ENCODE assay signal across 8 cellular contexts in the genomic region with DNA sequence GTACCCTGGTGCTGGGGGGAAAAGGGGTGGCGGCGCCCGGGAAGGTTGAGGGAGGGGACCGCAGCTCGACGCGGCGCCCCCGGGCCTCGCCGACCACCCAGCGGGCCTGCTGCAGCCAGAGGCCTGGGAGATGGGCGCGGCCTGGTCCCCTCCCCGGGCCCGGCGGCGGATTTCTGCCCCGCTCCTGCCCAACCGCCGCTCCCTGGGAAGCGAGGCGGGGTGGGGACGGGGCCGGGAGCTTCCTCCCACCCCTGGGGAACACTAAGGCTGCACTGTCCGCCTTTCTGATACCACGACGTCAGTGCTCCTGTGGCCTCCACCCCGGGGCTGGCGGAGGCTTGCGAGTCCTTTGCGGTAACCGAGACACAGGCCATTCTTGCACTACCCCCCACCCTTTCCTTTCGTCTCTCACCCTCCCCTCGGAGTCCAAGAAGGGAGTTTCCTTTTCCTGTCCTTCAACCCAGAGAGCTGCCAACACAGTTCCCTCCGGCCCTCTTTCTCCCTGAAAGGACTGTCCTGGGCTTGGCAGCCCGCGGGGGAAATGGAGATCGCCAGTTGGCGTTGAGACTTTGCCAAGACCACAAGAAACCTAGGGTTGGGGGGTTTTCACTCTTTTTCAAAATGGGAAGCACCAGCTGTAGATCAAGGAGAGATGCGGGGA. TPM values are rescaled to one million over a fixed set of nuclear protein-coding genes. Genes with fewer than 3 reads are reported as not detected.
DNase-seq lines count a peak whose midpoint lies in the region; FAIRE-seq and TF ChIP-seq lines count a peak whose summit lies in the region.

No MANE protein-coding gene starts in this region.

- no peak for TF ChIP-seq CTCF in Loucy (conservative IDR thresholded peaks at IDR 0.05; ENCODE audit: low read length)
- no peak for TF ChIP-seq CTCF in kidney (IDR thresholded peaks at IDR 0.05; ENCODE audit: borderline replicate concordance, extremely low read depth, insufficient read depth)

- H3K9ac ChIP-seq in Loucy (ENCODE audit: low read depth, low read length, poor library complexity, severe bottlenecking) = peak overlapping the region; percentile 86
- H3K9ac ChIP-seq in kidney (ENCODE audit: low read length in 2 of 2) = peak overlapping the region; percentile 94 to 98

- POLR2A ChIA-PET in HEK293T (lab: Yijun Ruan, JAX) = interaction anchor here (0.6 to 3.3 kb wide), 17 partner anchors 10 to 997 kb away, joined by 3 to 18 read pairs (median 4); a partner anchor contains a TSS

- H3F3A ChIP-seq in Loucy (ENCODE audit: low read depth) = peaks cover 5% of the 10 kb centered on the region; the same call in 1 of the 2 replicates

- DNase-seq in SHP77 (lab: John Stamatoyannopoulos, UW) = peak; percentile 28 to 44
- no peak for DNase-seq in SHP77 treated with DMSO at 0.1 percent for 48 hours (lab: John Stamatoyannopoulos, UW)
- peak; percentile 64 for DNase-seq in HEK293T (ENCODE audit: extremely low spot score)
- peak; percentile 21 for DNase-seq in T-helper 9 cell
- DNase-seq in cerebellar cortex (ENCODE audit: low spot score) = peak; percentile 49
- DNase-seq in kidney = peak; percentile 83
- DNase-seq in stimulated activated CD4-positive, alpha-beta T cell treated with anti-CD3 and anti-CD28 coated beads, Interleukin-12 subunit alpha, Interleukin-12 subunit beta, amount 100 ng/mL, for 4 hours = peak; percentile 26

- H4K20me1 ChIP-seq in Loucy (ENCODE audit: insufficient read depth, low read length, poor library complexity, severe bottlenecking) = peaks cover 50% of the 10 kb centered on the region

- no peaks in the 10 kb centered on the region for H3K9me2 ChIP-seq in Loucy (replicated peaks; ENCODE audit: low read depth, low read length)

- H3K4me1 ChIP-seq in Loucy (ENCODE audit: insufficient read depth, low read length, poor library complexity, severe bottlenecking) (peaks cover 37% of the 10 kb centered on the region), kidney (ENCODE audit: control insufficient read depth in 1 of 2, insufficient read depth in 1 of 2, low read depth in 1 of 2, low read length in 2 of 2) (peaks cover 3 to 21% of the 10 kb centered on the region in 2 donors)

- intact Hi-C loops in kidney (cut with DNase I) = no loop called here

- peak overlapping the region; percentile 99 for H2AFZ ChIP-seq in Loucy (ENCODE audit: low read length)

- no peaks in the 10 kb centered on the region for H3K27me3 ChIP-seq in Loucy (ENCODE audit: insufficient read depth, low read length, poor library complexity, severe bottlenecking)

- H3K4me2 ChIP-seq in Loucy (ENCODE audit: low read depth, low read length, poor library complexity, severe bottlenecking) = peak overlapping the region; percentile 99

- peak overlapping the region; percentile 87 for H3K4me3 ChIP-seq in Loucy (ENCODE audit: low read length, poor library complexity, severe bottlenecking)
- H3K4me3 ChIP-seq in kidney (ENCODE audit: low read length in 2 of 2) = peak overlapping the region; percentile 86 to 96

- peak overlapping the region; percentile 96 to 97 for H3K27ac ChIP-seq in kidney (ENCODE audit: low read depth in 2 of 2, low read length in 2 of 2)

- H3K36me3 ChIP-seq in Loucy (ENCODE audit: insufficient read depth, low read length) (no peaks in the 10 kb centered on the region), kidney (ENCODE audit: control insufficient read depth in 1 of 2, insufficient read depth in 2 of 2, low read length in 2 of 2) (no peaks in the 10 kb centered on the region)

- H3K9me3 ChIP-seq in Loucy (ENCODE audit: insufficient read depth, low read depth, low read length) (no peaks in the 10 kb centered on the region), kidney (ENCODE audit: control insufficient read depth in 1 of 2, low read length in 2 of 2) (no peaks in the 10 kb centered on the region)

- no peak for FAIRE-seq in kidney (lab: Jason Lieb, UNC)

- CTCF ChIA-PET in HEK293T (lab: Yijun Ruan, JAX) = interaction anchor here (0.5 to 2.7 kb wide), 13 partner anchors 9 to 378 kb away, joined by 3 to 9 read pairs (median 5); no protein-coding TSS in a partner anchor

- peaks cover 51% of the 10 kb centered on the region for H3K79me2 ChIP-seq in Loucy (ENCODE audit: insufficient read depth, low read length)

TF ChIP-seq in HEK293T, 16 proteins besides CTCF, POLR2A, EP300 and RAD21:
- TF ChIP-seq L3MBTL2 (conservative IDR thresholded peaks at IDR 0.05) = peak; percentile 26; the same call in 1 of the 2 replicates
- TF ChIP-seq CTBP1 (IDR thresholded peaks at IDR 0.05; ENCODE audit: borderline replicate concordance) = no peak
- no peak for TF ChIP-seq NFRKB (IDR thresholded peaks at IDR 0.05)

RNA-seq across cellular contexts. Expression of a gene that starts 0.7 kb away (rescaled TPM):
- total RNA-seq in kidney = 79.7 TPM
- polyA plus RNA-seq in kidney (ENCODE audit: insufficient read depth, low read depth, low replicate concordance) = 47.9 TPM
